9 cellular contexts compared by ENCODE assay signal in the genomic region with DNA sequence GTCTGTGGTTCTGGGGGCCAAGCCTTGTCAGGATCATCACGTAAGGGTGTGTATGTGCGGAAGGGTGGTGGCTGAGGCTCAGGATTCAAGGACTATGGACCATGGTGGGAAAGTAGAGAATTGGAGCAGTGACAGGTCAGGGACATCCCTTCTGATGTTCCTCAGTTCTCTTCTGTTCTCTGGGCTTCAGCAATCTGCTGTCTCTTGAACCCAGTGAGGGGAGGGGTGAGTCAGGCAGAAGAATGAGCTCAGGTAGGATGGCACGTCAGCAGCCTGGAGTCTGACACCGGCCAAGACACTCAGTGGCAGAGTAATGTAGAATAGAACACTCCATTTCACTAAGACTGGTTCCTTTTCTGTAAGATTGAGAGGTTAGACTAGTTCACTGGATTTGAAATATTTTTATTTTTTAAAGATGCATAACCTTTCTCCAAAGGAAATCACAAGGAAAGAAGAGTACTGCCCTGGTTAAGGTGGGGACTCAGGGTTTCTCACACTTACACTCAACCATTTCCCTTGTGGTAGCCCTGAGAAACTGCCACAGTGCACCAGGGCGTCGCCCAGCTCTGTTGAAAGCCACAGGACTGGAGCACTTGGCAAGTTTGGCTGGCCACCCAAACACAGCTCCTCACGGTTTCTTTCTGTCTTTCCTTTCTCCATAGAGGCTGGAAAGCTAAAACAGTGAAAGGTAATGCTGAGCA.
DNase-seq lines count a peak whose midpoint lies in the region; ATAC-seq lines count a peak whose summit lies in the region.
"Had no signal": no experiment of that assay in that cellular context is flagged by ENCODE, and none has a peak within 500 bp of the region (broad histone marks: within the 10 kb centered on the region; RNA-seq: fewer than 3 reads in every experiment).

No MANE protein-coding gene starts in this region.

- peaks cover 71% of the 10 kb centered on the region for H3K4me1 Mint-ChIP-seq in T-helper 1 cell treated with Interleukin-12 subunit alpha and Interleukin-12 subunit beta and Interleukin-4 antibody, amounts not matched to agents 30 μg/mL and 1 μg/mL, for 36 hours (ENCODE audit: low read depth)

- H3K36me3 Mint-ChIP-seq in T-helper 1 cell treated with Interleukin-12 subunit alpha and Interleukin-12 subunit beta and Interleukin-4 antibody, amounts not matched to agents 30 μg/mL and 1 μg/mL, for 36 hours (ENCODE audit: low read depth), result peaks cover 6% of the 10 kb centered on the region

- no peaks in the 10 kb centered on the region for H3K27me3 Mint-ChIP-seq in T-helper 1 cell treated with Interleukin-12 subunit alpha and Interleukin-12 subunit beta and Interleukin-4 antibody, amounts not matched to agents 30 μg/mL and 1 μg/mL, for 36 hours (ENCODE audit: low read depth)

- DNase-seq in COLO668 (lab: John Stamatoyannopoulos, UW; ENCODE audit: unreplicated experiment) (peak; percentile 16), cerebellar cortex (ENCODE audit: low spot score) (peak; percentile 54), globus pallidus (ENCODE audit: low spot score) (no peak)

- peaks cover 25 to 39% of the 10 kb centered on the region in 2 donors for H3K4me1 ChIP-seq in muscle layer of duodenum (ENCODE audit: control insufficient read depth in 1 of 2, insufficient read depth in 2 of 2, low read length in 2 of 2)

- H3K27ac Mint-ChIP-seq in T-helper 1 cell treated with Interleukin-12 subunit alpha and Interleukin-12 subunit beta and Interleukin-4 antibody, amounts not matched to agents 30 μg/mL and 1 μg/mL, for 36 hours, result peak overlapping the region; percentile 89
- H3K27ac Mint-ChIP-seq: IgD-negative memory B cell had no signal

- peak overlapping the region; percentile 64 for H3K4me3 Mint-ChIP-seq in T-helper 1 cell treated with Interleukin-12 subunit alpha and Interleukin-12 subunit beta and Interleukin-4 antibody, amounts not matched to agents 30 μg/mL and 1 μg/mL, for 36 hours

- H3K27ac ChIP-seq in muscle layer of duodenum (ENCODE audit: low read length), result peak overlapping the region; percentile 88

- no peaks in the 10 kb centered on the region for H3K36me3 ChIP-seq in muscle layer of duodenum (ENCODE audit: control insufficient read depth in 1 of 2, insufficient read depth in 2 of 2, low read length in 2 of 2)

- ATAC-seq in HG02678 (IDR thresholded peaks at IDR 0.05; ENCODE audit: unreplicated experiment) (peak; percentile 47), GM21825 (IDR thresholded peaks at IDR 0.05; ENCODE audit: unreplicated experiment) (no peak), GM18873 (IDR thresholded peaks at IDR 0.05; ENCODE audit: low FRiP score, unreplicated experiment) (no peak)

- peak overlapping the region in 1 of 2 donors; percentile 1 for H3K4me3 ChIP-seq in muscle layer of duodenum (ENCODE audit: low read depth in 1 of 2, low read length in 2 of 2)

- H3K9me3 ChIP-seq in muscle layer of duodenum (ENCODE audit: control insufficient read depth in 1 of 2, low read length in 2 of 2), result no peaks in the 10 kb centered on the region

- no peaks in the 10 kb centered on the region for H3K9me3 Mint-ChIP-seq in T-helper 1 cell treated with Interleukin-12 subunit alpha and Interleukin-12 subunit beta and Interleukin-4 antibody, amounts not matched to agents 30 μg/mL and 1 μg/mL, for 36 hours

- no peaks in the 10 kb centered on the region for H3K27me3 ChIP-seq in muscle layer of duodenum (ENCODE audit: low read depth, low read length)
